In the genomic region with DNA sequence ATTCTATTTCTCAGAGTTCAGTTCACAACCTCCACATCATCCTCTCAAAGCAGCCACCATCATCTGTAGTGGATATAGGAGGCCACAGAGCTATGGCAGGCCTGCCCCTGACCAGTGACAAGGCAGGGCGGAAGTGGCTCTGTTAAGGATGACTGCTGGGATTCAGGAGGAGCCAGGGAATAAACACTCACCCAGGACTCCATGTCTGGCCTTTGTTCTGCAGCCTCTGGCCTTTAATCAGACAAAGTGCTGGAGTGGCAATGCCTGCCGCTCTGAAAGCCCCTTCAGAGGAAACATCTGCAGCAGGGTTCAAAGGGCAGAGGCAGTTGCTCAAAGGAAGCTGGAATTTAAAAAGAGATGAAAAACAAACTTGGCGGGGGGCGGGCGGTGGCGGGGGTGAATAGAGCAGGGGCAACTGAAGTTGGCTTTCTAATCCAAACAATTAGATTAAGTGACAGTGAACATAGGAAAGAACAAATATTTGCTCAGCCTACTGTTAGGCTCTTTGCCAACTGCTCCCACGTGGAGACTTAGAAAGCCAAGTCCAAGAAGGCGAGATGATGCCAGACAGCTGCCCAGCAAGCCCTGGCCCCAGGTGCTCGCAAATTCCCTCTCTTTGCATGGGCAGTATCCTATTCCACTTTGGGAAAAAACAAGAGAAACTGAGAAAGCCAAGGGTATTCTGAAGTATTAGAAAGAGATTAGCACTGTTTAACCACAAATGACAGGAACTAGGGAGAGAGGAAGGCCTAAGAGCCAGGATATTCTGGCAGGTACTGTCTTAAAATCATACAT, we compare ENCODE assay signal across 1 cellular context.
A peak's percentile ranks its signal among the peaks of the same experiment; 100 is the strongest.
TF ChIP-seq lines count a peak whose summit lies in the region.

No MANE protein-coding gene starts in this region.

TF ChIP-seq in K562, 482 proteins besides CTCF, POLR2A, EP300 and RAD21 (continues in another document):
- TF ChIP-seq SMARCA5 (IDR thresholded peaks at IDR 0.05) (0 out of 2 replicates have a peak, but pooled peaks have one; percentile 16), TCF7L2 (IDR thresholded peaks at IDR 0.05; ENCODE audit: low read depth, low read length) (no peak), ARNT (IDR thresholded peaks at IDR 0.05) (no peak), GTF2A2 (tag; IDR thresholded peaks at IDR 0.05) (no peak), POLR2AphosphoS2 (IDR thresholded peaks at IDR 0.05; ENCODE audit: low read length) (no peak), HDAC8 (tag; IDR thresholded peaks at IDR 0.05) (peak; percentile 64; the same call in 1 of the 2 replicates), CBX2 (IDR thresholded peaks at IDR 0.05; ENCODE audit: insufficient read depth, low read length, poor library complexity, severe bottlenecking) (no peak), ATF7 (IDR thresholded peaks at IDR 0.05) (0 out of 2 replicates have a peak, but pooled peaks have one; percentile 6), JUNB (CRISPR knock-in tag; conservative IDR thresholded peaks at IDR 0.05) (no peak), HNRNPLL (IDR thresholded peaks at IDR 0.05; ENCODE audit: low read depth, low read length, poor library complexity, severe bottlenecking) (no peak), HLTF (IDR thresholded peaks at IDR 0.05) (no peak), CREBBP (IDR thresholded peaks at IDR 0.05; ENCODE audit: low read depth, low read length) (no peak), SUPT5H (IDR thresholded peaks at IDR 0.05) (peak; percentile 40; the same call in 1 of the 2 replicates), SRSF9 (IDR thresholded peaks at IDR 0.05; ENCODE audit: borderline replicate concordance, low read depth, low read length) (no peak), NEUROD1 (IDR thresholded peaks at IDR 0.05; ENCODE audit: borderline replicate concordance, low read depth, low read length, partially characterized antibody) (no peak), ARID1B (IDR thresholded peaks at IDR 0.05) (no peak), SREBF2 (CRISPR knock-in tag; IDR thresholded peaks at IDR 0.05) (no peak), CREB1 (IDR thresholded peaks at IDR 0.05) (no peak), CREB1 (CRISPR knock-in tag; IDR thresholded peaks at IDR 0.05) (peak; percentile 14; the same call in 1 of the 2 replicates), NFIC (IDR thresholded peaks at IDR 0.05) (peak; percentile 44; the same call in 1 of the 2 replicates), NFE2 (IDR thresholded peaks at IDR 0.05; ENCODE audit: low read depth) (no peak), MCM2 (IDR thresholded peaks at IDR 0.05; ENCODE audit: low read depth) (no peak), SP2 (IDR thresholded peaks at IDR 0.05; ENCODE audit: extremely low read depth, low read depth, low read length, poor library complexity, severe bottlenecking) (no peak), CBFB (CRISPR knock-in tag; IDR thresholded peaks at IDR 0.05) (no peak), NBN (IDR thresholded peaks at IDR 0.05; ENCODE audit: low read depth) (no peak), ZNF384 (IDR thresholded peaks at IDR 0.05; ENCODE audit: low read depth, low read length) (no peak), CTBP1 (IDR thresholded peaks at IDR 0.05; ENCODE audit: borderline replicate concordance) (no peak), MIER1 (IDR thresholded peaks at IDR 0.05; ENCODE audit: low read depth) (no peak), PTTG1 (tag; IDR thresholded peaks at IDR 0.05; ENCODE audit: low read depth) (peak; percentile 16; the same call in 1 of the 2 replicates), BACH1 (tag; IDR thresholded peaks at IDR 0.05) (no peak), KLF6 (CRISPR knock-in tag; IDR thresholded peaks at IDR 0.05; ENCODE audit: borderline replicate concordance) (no peak), ZNF445 (CRISPR knock-in tag; IDR thresholded peaks at IDR 0.05; ENCODE audit: low read depth) (no peak), E2F3 (CRISPR knock-in tag; IDR thresholded peaks at IDR 0.05) (no peak), SPI1 (IDR thresholded peaks at IDR 0.05; ENCODE audit: borderline replicate concordance, low read depth, low read length) (peak; percentile 68; the same call in 1 of the 2 replicates), MAFF (IDR thresholded peaks at IDR 0.05; ENCODE audit: low read length) (no peak), SMAD3 (CRISPR knock-in tag; conservative IDR thresholded peaks at IDR 0.05) (no peak), CBX3 (IDR thresholded peaks at IDR 0.05; ENCODE audit: borderline replicate concordance in 1 of 2, low read length in 2 of 2) (no peak), RBM14 (IDR thresholded peaks at IDR 0.05; ENCODE audit: borderline replicate concordance, insufficient read depth, low read depth, low read length) (no peak), TCF7 (IDR thresholded peaks at IDR 0.05; ENCODE audit: borderline replicate concordance) (no peak), SETDB1 (IDR thresholded peaks at IDR 0.05; ENCODE audit: low read length) (no peak), FOXJ3 (CRISPR knock-in tag; IDR thresholded peaks at IDR 0.05) (no peak), CHD2 (IDR thresholded peaks at IDR 0.05; ENCODE audit: low read depth, low read length) (no peak), PPARD (CRISPR knock-in tag; IDR thresholded peaks at IDR 0.05) (no peak), HDGF (IDR thresholded peaks at IDR 0.05) (no peak), IFI16 (CRISPR knock-in tag; IDR thresholded peaks at IDR 0.05) (no peak), BRD9 (IDR thresholded peaks at IDR 0.05; ENCODE audit: low read depth, partially characterized antibody) (no peak), FIP1L1 (IDR thresholded peaks at IDR 0.05; ENCODE audit: low read depth, low read length, poor library complexity, severe bottlenecking) (no peak), ZNF311 (CRISPR knock-in tag; IDR thresholded peaks at IDR 0.05) (0 out of 2 replicates have a peak, but pooled peaks have one; percentile 54), ZNF507 (tag; conservative IDR thresholded peaks at IDR 0.05) (no peak), ATF1 (CRISPR knock-in tag; IDR thresholded peaks at IDR 0.05) (no peak), ATF1 (tag; IDR thresholded peaks at IDR 0.05) (peak; percentile 52; the same call in 1 of the 2 replicates), DPF2 (IDR thresholded peaks at IDR 0.05) (no peak), HMGN3 (IDR thresholded peaks at IDR 0.05; ENCODE audit: borderline replicate concordance, extremely low read depth, insufficient read length, low read depth, low read length) (no peak), NR2C1 (IDR thresholded peaks at IDR 0.05) (peak; percentile 59; the same call in 1 of the 2 replicates), NR2C1 (tag; IDR thresholded peaks at IDR 0.05) (peak; percentile 52; the same call in 1 of the 2 replicates), ETS2 (tag; IDR thresholded peaks at IDR 0.05; ENCODE audit: borderline replicate concordance, poor library complexity, severe bottlenecking) (no peak), SMAD4 (CRISPR knock-in tag; conservative IDR thresholded peaks at IDR 0.05) (0 out of 2 replicates have a peak, but pooled peaks have one; percentile 22), NR2C2 (CRISPR knock-in tag; IDR thresholded peaks at IDR 0.05) (0 out of 2 replicates have a peak, but pooled peaks have one; percentile 43), NR2C2 (tag; IDR thresholded peaks at IDR 0.05) (peak; percentile 79)
- TF ChIP-seq, protein P1, sequence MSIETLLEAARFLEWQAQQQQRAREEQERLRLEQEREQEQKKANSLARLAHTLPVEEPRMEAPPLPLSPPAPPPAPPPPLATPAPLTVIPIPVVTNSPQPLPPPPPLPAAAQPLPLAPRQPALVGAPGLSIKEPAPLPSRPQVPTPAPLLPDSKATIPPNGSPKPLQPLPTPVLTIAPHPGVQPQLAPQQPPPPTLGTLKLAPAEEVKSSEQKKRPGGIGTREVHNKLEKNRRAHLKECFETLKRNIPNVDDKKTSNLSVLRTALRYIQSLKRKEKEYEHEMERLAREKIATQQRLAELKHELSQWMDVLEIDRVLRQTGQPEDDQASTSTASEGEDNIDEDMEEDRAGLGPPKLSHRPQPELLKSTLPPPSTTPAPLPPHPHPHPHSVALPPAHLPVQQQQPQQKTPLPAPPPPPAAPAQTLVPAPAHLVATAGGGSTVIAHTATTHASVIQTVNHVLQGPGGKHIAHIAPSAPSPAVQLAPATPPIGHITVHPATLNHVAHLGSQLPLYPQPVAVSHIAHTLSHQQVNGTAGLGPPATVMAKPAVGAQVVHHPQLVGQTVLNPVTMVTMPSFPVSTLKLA (conservative IDR thresholded peaks at IDR 0.05) = no peak
- TF ChIP-seq, protein P2, sequence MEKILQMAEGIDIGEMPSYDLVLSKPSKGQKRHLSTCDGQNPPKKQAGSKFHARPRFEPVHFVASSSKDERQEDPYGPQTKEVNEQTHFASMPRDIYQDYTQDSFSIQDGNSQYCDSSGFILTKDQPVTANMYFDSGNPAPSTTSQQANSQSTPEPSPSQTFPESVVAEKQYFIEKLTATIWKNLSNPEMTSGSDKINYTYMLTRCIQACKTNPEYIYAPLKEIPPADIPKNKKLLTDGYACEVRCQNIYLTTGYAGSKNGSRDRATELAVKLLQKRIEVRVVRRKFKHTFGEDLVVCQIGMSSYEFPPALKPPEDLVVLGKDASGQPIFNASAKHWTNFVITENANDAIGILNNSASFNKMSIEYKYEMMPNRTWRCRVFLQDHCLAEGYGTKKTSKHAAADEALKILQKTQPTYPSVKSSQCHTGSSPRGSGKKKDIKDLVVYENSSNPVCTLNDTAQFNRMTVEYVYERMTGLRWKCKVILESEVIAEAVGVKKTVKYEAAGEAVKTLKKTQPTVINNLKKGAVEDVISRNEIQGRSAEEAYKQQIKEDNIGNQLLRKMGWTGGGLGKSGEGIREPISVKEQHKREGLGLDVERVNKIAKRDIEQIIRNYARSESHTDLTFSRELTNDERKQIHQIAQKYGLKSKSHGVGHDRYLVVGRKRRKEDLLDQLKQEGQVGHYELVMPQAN (IDR thresholded peaks at IDR 0.05; ENCODE audit: borderline replicate concordance) = no peak
- TF ChIP-seq, protein P3, sequence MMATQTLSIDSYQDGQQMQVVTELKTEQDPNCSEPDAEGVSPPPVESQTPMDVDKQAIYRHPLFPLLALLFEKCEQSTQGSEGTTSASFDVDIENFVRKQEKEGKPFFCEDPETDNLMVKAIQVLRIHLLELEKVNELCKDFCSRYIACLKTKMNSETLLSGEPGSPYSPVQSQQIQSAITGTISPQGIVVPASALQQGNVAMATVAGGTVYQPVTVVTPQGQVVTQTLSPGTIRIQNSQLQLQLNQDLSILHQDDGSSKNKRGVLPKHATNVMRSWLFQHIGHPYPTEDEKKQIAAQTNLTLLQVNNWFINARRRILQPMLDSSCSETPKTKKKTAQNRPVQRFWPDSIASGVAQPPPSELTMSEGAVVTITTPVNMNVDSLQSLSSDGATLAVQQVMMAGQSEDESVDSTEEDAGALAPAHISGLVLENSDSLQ (IDR thresholded peaks at IDR 0.05) = no peak
- TF ChIP-seq, protein P4, sequence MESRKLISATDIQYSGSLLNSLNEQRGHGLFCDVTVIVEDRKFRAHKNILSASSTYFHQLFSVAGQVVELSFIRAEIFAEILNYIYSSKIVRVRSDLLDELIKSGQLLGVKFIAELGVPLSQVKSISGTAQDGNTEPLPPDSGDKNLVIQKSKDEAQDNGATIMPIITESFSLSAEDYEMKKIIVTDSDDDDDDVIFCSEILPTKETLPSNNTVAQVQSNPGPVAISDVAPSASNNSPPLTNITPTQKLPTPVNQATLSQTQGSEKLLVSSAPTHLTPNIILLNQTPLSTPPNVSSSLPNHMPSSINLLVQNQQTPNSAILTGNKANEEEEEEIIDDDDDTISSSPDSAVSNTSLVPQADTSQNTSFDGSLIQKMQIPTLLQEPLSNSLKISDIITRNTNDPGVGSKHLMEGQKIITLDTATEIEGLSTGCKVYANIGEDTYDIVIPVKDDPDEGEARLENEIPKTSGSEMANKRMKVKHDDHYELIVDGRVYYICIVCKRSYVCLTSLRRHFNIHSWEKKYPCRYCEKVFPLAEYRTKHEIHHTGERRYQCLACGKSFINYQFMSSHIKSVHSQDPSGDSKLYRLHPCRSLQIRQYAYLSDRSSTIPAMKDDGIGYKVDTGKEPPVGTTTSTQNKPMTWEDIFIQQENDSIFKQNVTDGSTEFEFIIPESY (CRISPR knock-in tag; IDR thresholded peaks at IDR 0.05) = no peak
- TF ChIP-seq, protein P5, sequence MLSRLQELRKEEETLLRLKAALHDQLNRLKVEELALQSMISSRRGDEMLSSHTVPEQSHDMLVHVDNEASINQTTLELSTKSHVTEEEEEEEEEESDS (CRISPR knock-in tag; IDR thresholded peaks at IDR 0.05) = no peak
- TF ChIP-seq, protein P6, sequence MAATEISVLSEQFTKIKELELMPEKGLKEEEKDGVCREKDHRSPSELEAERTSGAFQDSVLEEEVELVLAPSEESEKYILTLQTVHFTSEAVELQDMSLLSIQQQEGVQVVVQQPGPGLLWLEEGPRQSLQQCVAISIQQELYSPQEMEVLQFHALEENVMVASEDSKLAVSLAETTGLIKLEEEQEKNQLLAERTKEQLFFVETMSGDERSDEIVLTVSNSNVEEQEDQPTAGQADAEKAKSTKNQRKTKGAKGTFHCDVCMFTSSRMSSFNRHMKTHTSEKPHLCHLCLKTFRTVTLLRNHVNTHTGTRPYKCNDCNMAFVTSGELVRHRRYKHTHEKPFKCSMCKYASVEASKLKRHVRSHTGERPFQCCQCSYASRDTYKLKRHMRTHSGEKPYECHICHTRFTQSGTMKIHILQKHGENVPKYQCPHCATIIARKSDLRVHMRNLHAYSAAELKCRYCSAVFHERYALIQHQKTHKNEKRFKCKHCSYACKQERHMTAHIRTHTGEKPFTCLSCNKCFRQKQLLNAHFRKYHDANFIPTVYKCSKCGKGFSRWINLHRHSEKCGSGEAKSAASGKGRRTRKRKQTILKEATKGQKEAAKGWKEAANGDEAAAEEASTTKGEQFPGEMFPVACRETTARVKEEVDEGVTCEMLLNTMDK (IDR thresholded peaks at IDR 0.05; ENCODE audit: borderline replicate concordance, insufficient read depth, low read depth, low read length, poor library complexity, severe bottlenecking) = no peak
- TF ChIP-seq, protein P7, sequence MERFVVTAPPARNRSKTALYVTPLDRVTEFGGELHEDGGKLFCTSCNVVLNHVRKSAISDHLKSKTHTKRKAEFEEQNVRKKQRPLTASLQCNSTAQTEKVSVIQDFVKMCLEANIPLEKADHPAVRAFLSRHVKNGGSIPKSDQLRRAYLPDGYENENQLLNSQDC (CRISPR knock-in tag; IDR thresholded peaks at IDR 0.05) = no peak
- TF ChIP-seq, protein P8, sequence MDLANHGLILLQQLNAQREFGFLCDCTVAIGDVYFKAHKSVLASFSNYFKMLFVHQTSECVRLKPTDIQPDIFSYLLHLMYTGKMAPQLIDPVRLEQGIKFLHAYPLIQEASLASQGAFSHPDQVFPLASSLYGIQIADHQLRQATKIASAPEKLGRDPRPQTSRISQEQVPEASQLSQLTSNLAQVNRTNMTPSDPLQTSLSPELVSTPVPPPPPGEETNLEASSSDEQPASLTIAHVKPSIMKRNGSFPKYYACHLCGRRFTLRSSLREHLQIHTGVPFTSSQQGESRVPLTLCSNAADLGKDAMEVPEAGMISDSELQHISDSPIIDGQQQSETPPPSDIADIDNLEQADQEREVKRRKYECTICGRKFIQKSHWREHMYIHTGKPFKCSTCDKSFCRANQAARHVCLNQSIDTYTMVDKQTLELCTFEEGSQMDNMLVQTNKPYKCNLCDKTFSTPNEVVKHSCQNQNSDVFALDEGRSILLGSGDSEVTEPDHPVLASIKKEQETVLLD (IDR thresholded peaks at IDR 0.05) = no peak
